Comparison of ENCODE assay signal across 3 cellular contexts in genomic region chr2:15963109-15963976, GRCh38. TPM values are rescaled to one million over a fixed set of nuclear protein-coding genes. Genes with fewer than 3 reads are reported as not detected.
"Had no signal": no experiment of that assay in that cellular context is flagged by ENCODE, and none has a peak within 500 bp of the region (broad histone marks: within the 10 kb centered on the region; RNA-seq: fewer than 3 reads in every experiment).

No MANE protein-coding gene starts in this region.

RNA-seq across cellular contexts. Expression of gene MYCN, which starts 23.0 kb away (rescaled TPM):
- total RNA-seq: LHCN-M2, M059J, MCF 10A had no signal
